In the genomic region with DNA sequence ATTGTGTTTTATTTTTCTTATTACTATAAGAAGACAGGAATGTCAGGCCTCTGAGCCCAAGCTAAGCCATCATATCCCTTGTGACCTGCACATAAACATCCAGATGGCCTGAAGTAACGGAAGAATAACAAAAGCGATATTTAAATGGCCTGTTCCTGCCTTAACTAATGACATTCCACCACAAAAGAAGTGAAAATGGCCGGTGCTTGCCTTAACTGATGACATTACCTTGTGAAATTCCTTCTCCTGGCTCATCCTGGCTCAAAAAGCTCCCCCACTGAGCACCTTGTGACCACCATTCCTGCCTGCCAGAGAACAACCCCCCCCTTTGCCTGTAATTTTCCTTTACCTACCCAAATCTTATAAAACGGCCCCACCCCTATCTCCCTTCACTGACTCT, we compare ENCODE assay signal across 1 cellular context.
TF ChIP-seq lines count a peak whose summit lies in the region.

No MANE protein-coding gene starts in this region.

TF ChIP-seq in WTC11, 78 proteins besides CTCF, POLR2A, EP300 and RAD21:
- TF ChIP-seq, protein P1, sequence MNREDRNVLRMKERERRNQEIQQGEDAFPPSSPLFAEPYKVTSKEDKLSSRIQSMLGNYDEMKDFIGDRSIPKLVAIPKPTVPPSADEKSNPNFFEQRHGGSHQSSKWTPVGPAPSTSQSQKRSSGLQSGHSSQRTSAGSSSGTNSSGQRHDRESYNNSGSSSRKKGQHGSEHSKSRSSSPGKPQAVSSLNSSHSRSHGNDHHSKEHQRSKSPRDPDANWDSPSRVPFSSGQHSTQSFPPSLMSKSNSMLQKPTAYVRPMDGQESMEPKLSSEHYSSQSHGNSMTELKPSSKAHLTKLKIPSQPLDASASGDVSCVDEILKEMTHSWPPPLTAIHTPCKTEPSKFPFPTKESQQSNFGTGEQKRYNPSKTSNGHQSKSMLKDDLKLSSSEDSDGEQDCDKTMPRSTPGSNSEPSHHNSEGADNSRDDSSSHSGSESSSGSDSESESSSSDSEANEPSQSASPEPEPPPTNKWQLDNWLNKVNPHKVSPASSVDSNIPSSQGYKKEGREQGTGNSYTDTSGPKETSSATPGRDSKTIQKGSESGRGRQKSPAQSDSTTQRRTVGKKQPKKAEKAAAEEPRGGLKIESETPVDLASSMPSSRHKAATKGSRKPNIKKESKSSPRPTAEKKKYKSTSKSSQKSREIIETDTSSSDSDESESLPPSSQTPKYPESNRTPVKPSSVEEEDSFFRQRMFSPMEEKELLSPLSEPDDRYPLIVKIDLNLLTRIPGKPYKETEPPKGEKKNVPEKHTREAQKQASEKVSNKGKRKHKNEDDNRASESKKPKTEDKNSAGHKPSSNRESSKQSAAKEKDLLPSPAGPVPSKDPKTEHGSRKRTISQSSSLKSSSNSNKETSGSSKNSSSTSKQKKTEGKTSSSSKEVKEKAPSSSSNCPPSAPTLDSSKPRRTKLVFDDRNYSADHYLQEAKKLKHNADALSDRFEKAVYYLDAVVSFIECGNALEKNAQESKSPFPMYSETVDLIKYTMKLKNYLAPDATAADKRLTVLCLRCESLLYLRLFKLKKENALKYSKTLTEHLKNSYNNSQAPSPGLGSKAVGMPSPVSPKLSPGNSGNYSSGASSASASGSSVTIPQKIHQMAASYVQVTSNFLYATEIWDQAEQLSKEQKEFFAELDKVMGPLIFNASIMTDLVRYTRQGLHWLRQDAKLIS (CRISPR knock-in tag; IDR thresholded peaks at IDR 0.05; ENCODE audit: borderline replicate concordance), result peak; percentile 74; the same call in 1 of the 2 replicates
- TF ChIP-seq, protein P2, sequence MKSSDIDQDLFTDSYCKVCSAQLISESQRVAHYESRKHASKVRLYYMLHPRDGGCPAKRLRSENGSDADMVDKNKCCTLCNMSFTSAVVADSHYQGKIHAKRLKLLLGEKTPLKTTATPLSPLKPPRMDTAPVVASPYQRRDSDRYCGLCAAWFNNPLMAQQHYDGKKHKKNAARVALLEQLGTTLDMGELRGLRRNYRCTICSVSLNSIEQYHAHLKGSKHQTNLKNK (CRISPR knock-in tag; IDR thresholded peaks at IDR 0.05), result peak; percentile 44; the same call in 1 of the 2 replicates
- TF ChIP-seq, protein P3, sequence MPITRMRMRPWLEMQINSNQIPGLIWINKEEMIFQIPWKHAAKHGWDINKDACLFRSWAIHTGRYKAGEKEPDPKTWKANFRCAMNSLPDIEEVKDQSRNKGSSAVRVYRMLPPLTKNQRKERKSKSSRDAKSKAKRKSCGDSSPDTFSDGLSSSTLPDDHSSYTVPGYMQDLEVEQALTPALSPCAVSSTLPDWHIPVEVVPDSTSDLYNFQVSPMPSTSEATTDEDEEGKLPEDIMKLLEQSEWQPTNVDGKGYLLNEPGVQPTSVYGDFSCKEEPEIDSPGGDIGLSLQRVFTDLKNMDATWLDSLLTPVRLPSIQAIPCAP (CRISPR knock-in tag; IDR thresholded peaks at IDR 0.05), result peak; percentile 87
- TF ChIP-seq FOXK1 (CRISPR knock-in tag; IDR thresholded peaks at IDR 0.05) (0 out of 2 replicates have a peak, but pooled peaks have one; percentile 64), ETV6 (CRISPR knock-in tag; IDR thresholded peaks at IDR 0.05) (peak; percentile 63; the same call in 1 of the 2 replicates), TEAD1 (CRISPR knock-in tag; IDR thresholded peaks at IDR 0.05) (peak; percentile 94), USF2 (CRISPR knock-in tag; IDR thresholded peaks at IDR 0.05) (0 out of 2 replicates have a peak, but pooled peaks have one; percentile 40)
